In the genomic region with DNA sequence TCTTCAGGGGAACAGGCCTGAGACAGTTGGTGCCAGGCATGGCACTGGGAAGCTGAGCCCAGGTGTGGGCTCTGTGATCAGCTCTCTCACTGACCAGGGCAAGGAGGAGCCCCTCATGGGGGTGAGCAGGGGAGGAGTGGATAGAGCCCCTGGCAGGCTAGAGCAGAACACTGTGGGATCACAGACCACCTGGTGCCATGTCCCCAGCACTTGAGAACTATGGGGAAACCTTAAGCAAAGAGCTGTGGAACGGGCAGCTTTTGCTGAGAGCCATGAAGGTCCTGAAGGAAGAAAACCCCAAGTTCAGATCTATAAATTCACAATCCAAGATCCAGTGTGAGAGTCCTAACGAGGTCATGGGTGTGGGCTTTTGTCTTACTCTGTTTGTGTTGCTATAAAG, we compare ENCODE assay signal across 31 cellular contexts. TPM values are rescaled to one million over a fixed set of nuclear protein-coding genes. Genes with fewer than 3 reads are reported as not detected.
"Had no signal": no experiment of that assay in that cellular context is flagged by ENCODE, and none has a peak within 500 bp of the region (broad histone marks: within the 10 kb centered on the region; RNA-seq: fewer than 3 reads in every experiment).

No MANE protein-coding gene starts in this region.

- H3K9me3 ChIP-seq: adrenal gland, MG63, SJCRH30, SK-N-SH had no signal

- H3K36me3 ChIP-seq: adrenal gland, MG63, SJCRH30 had no signal

- H3K27ac Mint-ChIP-seq: activated B cell treated with CpG ODN at 0.5 μM for 24 hours; activated CD4-positive, alpha-beta memory T cell treated with anti-CD3 and anti-CD28 coated beads, Interleukin-2, amount 10 ng/mL, durations not matched to agents 7 days and 5 days; activated CD4-positive, alpha-beta T cell treated with anti-CD3 and anti-CD28 coated beads, Interleukin-2, amount 10 ng/mL, durations not matched to agents 7 days and 5 days; activated naive CD8-positive, alpha-beta T cell treated with anti-CD3 and anti-CD28 coated beads, Interleukin-2, amount 10 ng/mL, durations not matched to agents 7 days and 5 days; T-helper 1 cell treated with Interleukin-12 subunit alpha and Interleukin-12 subunit beta and Interleukin-4 antibody, amounts not matched to agents 30 μg/mL and 1 μg/mL, for 36 hours had no signal

- H3K4me3 Mint-ChIP-seq: activated B cell treated with CpG ODN at 0.5 μM for 24 hours; activated CD4-positive, alpha-beta memory T cell treated with anti-CD3 and anti-CD28 coated beads, Interleukin-2, amount 10 ng/mL, durations not matched to agents 7 days and 5 days; activated CD4-positive, alpha-beta T cell treated with anti-CD3 and anti-CD28 coated beads, Interleukin-2, amount 10 ng/mL, durations not matched to agents 7 days and 5 days; activated naive CD8-positive, alpha-beta T cell treated with anti-CD3 and anti-CD28 coated beads, Interleukin-2, amount 10 ng/mL, durations not matched to agents 7 days and 5 days; T-helper 1 cell treated with Interleukin-12 subunit alpha and Interleukin-12 subunit beta and Interleukin-4 antibody, amounts not matched to agents 30 μg/mL and 1 μg/mL, for 36 hours had no signal

- H3K27me3 ChIP-seq: adrenal gland, SJCRH30 had no signal

- DNase-seq: activated B cell treated with CpG ODN at 0.5 μM for 24 hours; activated CD4-positive, alpha-beta T cell treated with anti-CD3 and anti-CD28 coated beads, Interleukin-2, amount 10 ng/mL, durations not matched to agents 7 days and 5 days; activated CD8-positive, alpha-beta memory T cell treated with anti-CD3 and anti-CD28 coated beads, Interleukin-2, amount 50 U/mL, for 48 hours; activated naive CD4-positive, alpha-beta T cell treated with anti-CD3 and anti-CD28 coated beads, Interleukin-2, amount 50 U/mL, for 16 hours; activated naive CD8-positive, alpha-beta T cell treated with anti-CD3 and anti-CD28 coated beads, Interleukin-2, amount 10 ng/mL, durations not matched to agents 7 days and 5 days; activated T-cell treated with anti-CD3 and anti-CD28 coated beads, Interleukin-2, amount 50 U/mL, for 1 hour; anterior cingulate cortex; MG63; MV-4-11; NCI-H1092 treated with DMSO at 0.1 percent for 48 hours; NCI-H1417 treated with DMSO at 0.1 percent for 48 hours; NCI-H1694; NCI-H2029; NCI-H2107; NCI-H2171 treated with DMSO at 0.1 percent for 48 hours; NCI-H226; NCI-H510A; NCI-H526 treated with DMSO at 0.1 percent for 48 hours; NCI-H82; RPMI8226; SJCRH30; SW 1271; T-helper 9 cell had no signal

- H3K4me2 ChIP-seq: SK-N-SH had no signal

- H3K9me3 Mint-ChIP-seq: activated B cell treated with CpG ODN at 0.5 μM for 24 hours; activated naive CD8-positive, alpha-beta T cell treated with anti-CD3 and anti-CD28 coated beads, Interleukin-2, amount 10 ng/mL, durations not matched to agents 7 days and 5 days; T-helper 1 cell treated with Interleukin-12 subunit alpha and Interleukin-12 subunit beta and Interleukin-4 antibody, amounts not matched to agents 30 μg/mL and 1 μg/mL, for 36 hours had no signal

- H3K4me3 ChIP-seq: adrenal gland, MG63, SJCRH30 had no signal

- H3K27ac ChIP-seq: adrenal gland, SJCRH30 had no signal

- H3K9ac ChIP-seq: SK-N-SH had no signal

- H3K4me1 ChIP-seq: adrenal gland had no signal

RNA-seq across cellular contexts. Expression of a gene that starts 46.6 kb away (rescaled TPM):
- total RNA-seq: activated B cell treated with CpG ODN at 0.5 μM for 24 hours; activated CD4-positive, alpha-beta memory T cell treated with anti-CD3 and anti-CD28 coated beads, Interleukin-2, amount 10 ng/mL, durations not matched to agents 7 days and 5 days; activated CD4-positive, alpha-beta T cell treated with anti-CD3 and anti-CD28 coated beads, Interleukin-2, amount 10 ng/mL, durations not matched to agents 7 days and 5 days; activated CD8-positive, alpha-beta memory T cell treated with anti-CD3 and anti-CD28 coated beads for 36 hours; activated naive CD8-positive, alpha-beta T cell treated with anti-CD3 and anti-CD28 coated beads, Interleukin-2, amount 10 ng/mL, durations not matched to agents 7 days and 5 days; cardiac septum; OCI-LY7; Right ventricle myocardium superior; SJCRH30 had no signal
- polyA plus RNA-seq: SK-N-SH had no signal

RNA-seq across cellular contexts. Expression of a gene that starts 52.2 kb away (rescaled TPM):
- total RNA-seq: cardiac septum, OCI-LY7, SJCRH30 had no signal
- polyA plus RNA-seq: SK-N-SH had no signal

RNA-seq across cellular contexts. Expression of a gene that starts 57.2 kb away (rescaled TPM):
- total RNA-seq: activated B cell treated with CpG ODN at 0.5 μM for 24 hours; activated CD4-positive, alpha-beta memory T cell treated with anti-CD3 and anti-CD28 coated beads, Interleukin-2, amount 10 ng/mL, durations not matched to agents 7 days and 5 days; activated CD4-positive, alpha-beta T cell treated with anti-CD3 and anti-CD28 coated beads, Interleukin-2, amount 10 ng/mL, durations not matched to agents 7 days and 5 days; activated CD8-positive, alpha-beta memory T cell treated with anti-CD3 and anti-CD28 coated beads for 36 hours; activated naive CD8-positive, alpha-beta T cell treated with anti-CD3 and anti-CD28 coated beads, Interleukin-2, amount 10 ng/mL, durations not matched to agents 7 days and 5 days; cardiac septum; OCI-LY7; Right ventricle myocardium superior; SJCRH30 had no signal
- polyA plus RNA-seq: SK-N-SH had no signal
